ENCODE assay signal across 8 cellular contexts in genomic region chr20:47354710-47355488, GRCh38. TPM values are rescaled to one million over a fixed set of nuclear protein-coding genes. Genes with fewer than 3 reads are reported as not detected.
DNase-seq lines count a peak whose midpoint lies in the region; ATAC-seq and TF ChIP-seq lines count a peak whose summit lies in the region.

No MANE protein-coding gene starts in this region.

- H3K9me3 ChIP-seq in WERI-Rb-1 (ENCODE audit: severe bottlenecking): no peaks in the 10 kb centered on the region
- H3K9me3 ChIP-seq in right cardiac atrium (ENCODE audit: control insufficient read depth, low read length): no peaks in the 10 kb centered on the region
- H3K9me3 ChIP-seq in suprapubic skin: no peaks in the 10 kb centered on the region

- 46% methylated on average over 4 of the region's 4 CpGs for WGBS in right cardiac atrium
- WGBS in suprapubic skin: 48% methylated on average over 4 of the region's 4 CpGs

- intact Hi-C loops in right cardiac atrium (cut with DNase I): loop anchor here in 3 of 4 donors (5.0 to 10.0 kb wide), 3 partner anchors 33 to 50 kb away; no protein-coding TSS in a partner anchor

- H3K4me3 ChIP-seq in WERI-Rb-1 (ENCODE audit: low read depth, low read length) (peak overlapping the region; percentile 50), right cardiac atrium (ENCODE audit: low read length) (peak overlapping the region; percentile 18), suprapubic skin (peak overlapping the region; percentile 31)

- H3K27me3 Mint-ChIP-seq in activated T-cell treated with anti-CD3 and anti-CD28 coated beads, Interleukin-2, amount 50 U/mL, for 24 hours: no peaks in the 10 kb centered on the region

- H3K4me1 ChIP-seq in right cardiac atrium (ENCODE audit: control insufficient read depth, insufficient read depth, low read length): peaks cover 51% of the 10 kb centered on the region
- H3K4me1 ChIP-seq in suprapubic skin: peaks cover 100% of the 10 kb centered on the region

- peaks cover 41% of the 10 kb centered on the region for H3K4me1 Mint-ChIP-seq in activated T-cell treated with anti-CD3 and anti-CD28 coated beads, Interleukin-2, amount 50 U/mL, for 24 hours (ENCODE audit: low read depth)

- no peak for TF ChIP-seq POLR2A in suprapubic skin (IDR thresholded peaks at IDR 0.05)

- no peak for TF ChIP-seq EP300 in suprapubic skin (IDR thresholded peaks at IDR 0.05)

- H3K27me3 ChIP-seq in WERI-Rb-1 (ENCODE audit: insufficient read depth, low read depth, severe bottlenecking): no peaks in the 10 kb centered on the region
- no peaks in the 10 kb centered on the region for H3K27me3 ChIP-seq in right cardiac atrium (ENCODE audit: control insufficient read depth, insufficient read depth)
- no peaks in the 10 kb centered on the region for H3K27me3 ChIP-seq in suprapubic skin

- peaks cover 12% of the 10 kb centered on the region for H3K36me3 ChIP-seq in WERI-Rb-1
- no peaks in the 10 kb centered on the region for H3K36me3 ChIP-seq in suprapubic skin

- peak overlapping the region; percentile 92 for H3K4me3 Mint-ChIP-seq in activated T-cell treated with anti-CD3 and anti-CD28 coated beads, Interleukin-2, amount 50 U/mL, for 24 hours

- DNase-seq in activated T-cell treated with anti-CD3 and anti-CD28 coated beads, Interleukin-2, amount 50 U/mL, for 24 hours: no peak
- DNase-seq in activated T-cell treated with anti-CD3 and anti-CD28 coated beads for 4 hours: no peak
- no peak for DNase-seq in WERI-Rb-1
- no peak for DNase-seq in right cardiac atrium
- no peak for DNase-seq in suprapubic skin (ENCODE audit: low spot score in 2 of 2)
- no peak for DNase-seq in NCI-H187 (lab: John Stamatoyannopoulos, UW)
- no peak for DNase-seq in SK-N-DZ (ENCODE audit: low spot score)

- H3K27ac ChIP-seq in WERI-Rb-1 (peak overlapping the region; percentile 99), right cardiac atrium (ENCODE audit: low read length) (peak overlapping the region; percentile 79), suprapubic skin (peak overlapping the region; percentile 99)

- ATAC-seq in right cardiac atrium: no peak
- ATAC-seq in GM21737 (IDR thresholded peaks at IDR 0.05; ENCODE audit: unreplicated experiment): no peak

- TF ChIP-seq CTCF in WERI-Rb-1 (IDR thresholded peaks at IDR 0.05; ENCODE audit: low read depth, low read length): no peak
- TF ChIP-seq CTCF in suprapubic skin (IDR thresholded peaks at IDR 0.05): no peak

- peak overlapping the region; percentile 98 for H3K27ac Mint-ChIP-seq in activated T-cell treated with anti-CD3 and anti-CD28 coated beads, Interleukin-2, amount 50 U/mL, for 24 hours

- peaks cover 45% of the 10 kb centered on the region for H3K36me3 Mint-ChIP-seq in activated T-cell treated with anti-CD3 and anti-CD28 coated beads, Interleukin-2, amount 50 U/mL, for 24 hours (ENCODE audit: low read depth)

- no peaks in the 10 kb centered on the region for H3K9me3 Mint-ChIP-seq in activated T-cell treated with anti-CD3 and anti-CD28 coated beads, Interleukin-2, amount 50 U/mL, for 24 hours

RNA-seq across cellular contexts. Expression of gene ZMYND8, which starts 1.6 kb away (rescaled TPM):
- total RNA-seq in right cardiac atrium (10 to 100 TPM; 20.4 to 35.7 (median 31.4) TPM), suprapubic skin (100 to 1,000 TPM in 1 of 4 donors, 10 to 100 TPM in 3; 48.5 to 169 (median 54.1) TPM)
- polyA plus RNA-seq in right cardiac atrium: 10.0 TPM
- 44.5 and 55.5 TPM in 2 replicates for polyA plus RNA-seq in SK-N-DZ (2014; cell fraction: cytosol; rRNA removed)
- polyA plus RNA-seq in SK-N-DZ (2014; cell fraction: nucleus; rRNA removed): 49.4 and 91.3 TPM in 2 replicates
